In the genomic region with DNA sequence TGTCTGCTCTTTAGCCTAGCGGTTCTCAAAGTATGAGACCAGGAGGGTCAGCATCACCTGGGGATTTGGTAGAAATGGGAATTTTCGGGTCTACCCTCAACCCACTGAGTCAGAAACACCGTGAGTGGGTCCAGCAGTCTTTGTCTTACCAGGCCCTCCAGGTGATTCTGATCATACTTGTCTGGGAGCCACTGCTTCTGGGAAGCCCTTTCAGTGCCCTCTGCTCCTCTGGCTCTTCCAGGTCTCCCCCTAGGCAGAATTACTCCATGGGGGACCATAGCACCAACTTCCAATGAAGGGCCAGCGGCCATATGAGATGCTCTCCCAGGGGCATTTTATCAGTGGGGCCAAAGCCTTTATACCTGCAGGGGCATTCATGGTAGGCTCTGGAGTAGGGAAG, we compare ENCODE assay signal across 8 cellular contexts.
"Had no signal": no experiment of that assay in that cellular context is flagged by ENCODE, and none has a peak within 500 bp of the region (broad histone marks: within the 10 kb centered on the region; RNA-seq: fewer than 3 reads in every experiment).

No MANE protein-coding gene starts in this region.

- H3K4me3 ChIP-seq: GM12878 had no signal

- FAIRE-seq: G401.6, GM12878, GM12891, GM12892, GM18507, GM19239 had no signal

- ATAC-seq: GM12878 had no signal

- DNase-seq: GDM1, GF-D8 had no signal
